In genomic region chr17:44192750-44193149, GRCh38 we compare ENCODE assay signal across 15 cellular contexts. TPM values are rescaled to one million over a fixed set of nuclear protein-coding genes. Genes with fewer than 3 reads are reported as not detected.
DNase-seq lines count a peak whose midpoint lies in the region; ATAC-seq and TF ChIP-seq lines count a peak whose summit lies in the region.
"Had no signal": no experiment of that assay in that cellular context is flagged by ENCODE, and none has a peak within 500 bp of the region (broad histone marks: within the 10 kb centered on the region; RNA-seq: fewer than 3 reads in every experiment).

No MANE protein-coding gene starts in this region.

- TF ChIP-seq EP300 in suprapubic skin (IDR thresholded peaks at IDR 0.05), result no peak

- no peak for DNase-seq in activated CD4-positive, alpha-beta memory T cell treated with anti-CD3 and anti-CD28 coated beads for 36 hours
- DNase-seq in activated CD4-positive, alpha-beta memory T cell treated with anti-CD3 and anti-CD28 coated beads, Interleukin-2, amount 10 ng/mL, durations not matched to agents 7 days and 5 days, result no peak
- DNase-seq in activated CD8-positive, alpha-beta T cell treated with anti-CD3 and anti-CD28 coated beads for 36 hours, result no peak
- DNase-seq in mesothelial cell of epicardium (ENCODE audit: low spot score in 2 of 2, unreplicated experiment in 2 of 2) (no peak), suprapubic skin (ENCODE audit: low spot score in 2 of 2) (no peak), NCI-H510A treated with DMSO at 0.1 percent for 48 hours (lab: John Stamatoyannopoulos, UW) (no peak)
- no peak for DNase-seq in T-helper 2 cell treated with Interferon-gamma antibody and Interleukin-4, amounts not matched to agents 5 μg/mL and 100 μg/mL, for 36 hours (ENCODE audit: low spot score)
- no peak for DNase-seq in NK-92 treated with Interleukin-12 subunit alpha and Interleukin-12 subunit beta, amount 100 ng/mL, for 24 hours (lab: John Stamatoyannopoulos, UW)
- DNase-seq: adrenal gland, dermis blood vessel endothelial cell, NCI-H1105 treated with DMSO at 0.1 percent for 48 hours, NCI-H69 had no signal

- H3K4me3 Mint-ChIP-seq in activated CD4-positive, alpha-beta memory T cell treated with anti-CD3 and anti-CD28 coated beads for 36 hours, result no peak overlapping the region
- H3K4me3 Mint-ChIP-seq in activated CD4-positive, alpha-beta memory T cell treated with anti-CD3 and anti-CD28 coated beads, Interleukin-2, amount 10 ng/mL, durations not matched to agents 7 days and 5 days, result no peak overlapping the region
- no peak overlapping the region for H3K4me3 Mint-ChIP-seq in activated CD8-positive, alpha-beta T cell treated with anti-CD3 and anti-CD28 coated beads for 36 hours
- H3K4me3 Mint-ChIP-seq in mesothelial cell of epicardium, result no peak overlapping the region
- no peak overlapping the region for H3K4me3 Mint-ChIP-seq in T-helper 2 cell treated with Interferon-gamma antibody and Interleukin-4, amounts not matched to agents 5 μg/mL and 100 μg/mL, for 36 hours

- H3K4me3 ChIP-seq in suprapubic skin, result no peak overlapping the region
- H3K4me3 ChIP-seq: adrenal gland, right atrium auricular region had no signal

- no peaks in the 10 kb centered on the region for H3K9me3 ChIP-seq in suprapubic skin
- H3K9me3 ChIP-seq: adrenal gland, right atrium auricular region had no signal

- H3K27ac ChIP-seq in suprapubic skin, result peak overlapping the region; percentile 47
- H3K27ac ChIP-seq: adrenal gland, right atrium auricular region had no signal

- TF ChIP-seq CTCF in activated CD8-positive, alpha-beta T cell treated with anti-CD3 and anti-CD28 coated beads for 36 hours (IDR thresholded peaks at IDR 0.05), result no peak
- TF ChIP-seq CTCF in mesothelial cell of epicardium (IDR thresholded peaks at IDR 0.05; ENCODE audit: unreplicated experiment) (no peak), suprapubic skin (IDR thresholded peaks at IDR 0.05) (no peak)

- CTCF ChIA-PET in activated CD4-positive, alpha-beta memory T cell treated with anti-CD3 and anti-CD28 coated beads for 36 hours (lab: Charles Lee), result interaction anchor here (1.2 kb wide), 1 partner anchor 17 kb away, joined by 5 read pairs; no protein-coding TSS in a partner anchor
- CTCF ChIA-PET in activated CD4-positive, alpha-beta memory T cell treated with anti-CD3 and anti-CD28 coated beads, Interleukin-2, amount 10 ng/mL, durations not matched to agents 7 days and 5 days (lab: Charles Lee), result no interaction called here
- CTCF ChIA-PET in activated CD8-positive, alpha-beta T cell treated with anti-CD3 and anti-CD28 coated beads for 36 hours (lab: Charles Lee), result interaction anchor here (2.4 kb wide), 1 partner anchor 17 kb away, joined by 6 read pairs; no protein-coding TSS in a partner anchor

- H3K27me3 Mint-ChIP-seq in activated CD4-positive, alpha-beta memory T cell treated with anti-CD3 and anti-CD28 coated beads for 36 hours, result no peaks in the 10 kb centered on the region
- H3K27me3 Mint-ChIP-seq in activated CD4-positive, alpha-beta memory T cell treated with anti-CD3 and anti-CD28 coated beads, Interleukin-2, amount 10 ng/mL, durations not matched to agents 7 days and 5 days, result no peaks in the 10 kb centered on the region
- no peaks in the 10 kb centered on the region for H3K27me3 Mint-ChIP-seq in activated CD8-positive, alpha-beta T cell treated with anti-CD3 and anti-CD28 coated beads for 36 hours
- no peaks in the 10 kb centered on the region for H3K27me3 Mint-ChIP-seq in mesothelial cell of epicardium (ENCODE audit: low read depth)
- H3K27me3 Mint-ChIP-seq in T-helper 2 cell treated with Interferon-gamma antibody and Interleukin-4, amounts not matched to agents 5 μg/mL and 100 μg/mL, for 36 hours (ENCODE audit: low read depth), result no peaks in the 10 kb centered on the region

- no peak for ATAC-seq in activated CD8-positive, alpha-beta T cell treated with anti-CD3 and anti-CD28 coated beads for 36 hours
- ATAC-seq: Right ventricle myocardium inferior had no signal

- TF ChIP-seq POLR2A in suprapubic skin (IDR thresholded peaks at IDR 0.05), result no peak

- H3K4me1 ChIP-seq in suprapubic skin, result peaks cover 19% of the 10 kb centered on the region

- no peaks in the 10 kb centered on the region for H3K9me3 Mint-ChIP-seq in activated CD4-positive, alpha-beta memory T cell treated with anti-CD3 and anti-CD28 coated beads for 36 hours
- H3K9me3 Mint-ChIP-seq in activated CD4-positive, alpha-beta memory T cell treated with anti-CD3 and anti-CD28 coated beads, Interleukin-2, amount 10 ng/mL, durations not matched to agents 7 days and 5 days, result no peaks in the 10 kb centered on the region
- no peaks in the 10 kb centered on the region for H3K9me3 Mint-ChIP-seq in activated CD8-positive, alpha-beta T cell treated with anti-CD3 and anti-CD28 coated beads for 36 hours
- H3K9me3 Mint-ChIP-seq in mesothelial cell of epicardium, result no peaks in the 10 kb centered on the region
- H3K9me3 Mint-ChIP-seq in T-helper 2 cell treated with Interferon-gamma antibody and Interleukin-4, amounts not matched to agents 5 μg/mL and 100 μg/mL, for 36 hours, result no peaks in the 10 kb centered on the region

- POLR2A ChIA-PET in activated CD4-positive, alpha-beta memory T cell treated with anti-CD3 and anti-CD28 coated beads for 36 hours (lab: Charles Lee), result no interaction called here
- POLR2A ChIA-PET in activated CD4-positive, alpha-beta memory T cell treated with anti-CD3 and anti-CD28 coated beads, Interleukin-2, amount 10 ng/mL, durations not matched to agents 7 days and 5 days (lab: Charles Lee), result interaction anchor here (25.4 kb wide), 1 partner anchor 21 kb away, joined by 504 read pairs; the partner anchor contains the start of gene UBTF
- POLR2A ChIA-PET in activated CD8-positive, alpha-beta T cell treated with anti-CD3 and anti-CD28 coated beads for 36 hours (lab: Charles Lee), result interaction anchor here (0.6 to 2.1 kb wide), 7 partner anchors 11 to 310 kb away, joined by 3 to 7 read pairs (median 3); no protein-coding TSS in a partner anchor

- H3K4me1 Mint-ChIP-seq in activated CD4-positive, alpha-beta memory T cell treated with anti-CD3 and anti-CD28 coated beads for 36 hours (ENCODE audit: low read depth), result peaks cover 23% of the 10 kb centered on the region
- peaks cover 37% of the 10 kb centered on the region for H3K4me1 Mint-ChIP-seq in activated CD4-positive, alpha-beta memory T cell treated with anti-CD3 and anti-CD28 coated beads, Interleukin-2, amount 10 ng/mL, durations not matched to agents 7 days and 5 days
- peaks cover 20% of the 10 kb centered on the region for H3K4me1 Mint-ChIP-seq in activated CD8-positive, alpha-beta T cell treated with anti-CD3 and anti-CD28 coated beads for 36 hours (ENCODE audit: low read depth)
- peaks cover 26% of the 10 kb centered on the region for H3K4me1 Mint-ChIP-seq in mesothelial cell of epicardium
- peaks cover 18% of the 10 kb centered on the region for H3K4me1 Mint-ChIP-seq in T-helper 2 cell treated with Interferon-gamma antibody and Interleukin-4, amounts not matched to agents 5 μg/mL and 100 μg/mL, for 36 hours (ENCODE audit: low read depth)

- H3K36me3 Mint-ChIP-seq in activated CD4-positive, alpha-beta memory T cell treated with anti-CD3 and anti-CD28 coated beads for 36 hours, result peaks cover 31% of the 10 kb centered on the region
- H3K36me3 Mint-ChIP-seq in activated CD4-positive, alpha-beta memory T cell treated with anti-CD3 and anti-CD28 coated beads, Interleukin-2, amount 10 ng/mL, durations not matched to agents 7 days and 5 days (ENCODE audit: low read depth), result peaks cover 57% of the 10 kb centered on the region
- H3K36me3 Mint-ChIP-seq in activated CD8-positive, alpha-beta T cell treated with anti-CD3 and anti-CD28 coated beads for 36 hours (ENCODE audit: low read depth), result peaks cover 29% of the 10 kb centered on the region
- peaks cover 30% of the 10 kb centered on the region for H3K36me3 Mint-ChIP-seq in mesothelial cell of epicardium
- peaks cover 50% of the 10 kb centered on the region for H3K36me3 Mint-ChIP-seq in T-helper 2 cell treated with Interferon-gamma antibody and Interleukin-4, amounts not matched to agents 5 μg/mL and 100 μg/mL, for 36 hours (ENCODE audit: low read depth)

- 88% methylated on average over 5 of the region's 5 CpGs for WGBS in suprapubic skin

- no peaks in the 10 kb centered on the region for H3K27me3 ChIP-seq in suprapubic skin
- H3K27me3 ChIP-seq: adrenal gland, right atrium auricular region had no signal

- H3K36me3 ChIP-seq in suprapubic skin, result peaks cover 71% of the 10 kb centered on the region

- H3K27ac Mint-ChIP-seq in activated CD4-positive, alpha-beta memory T cell treated with anti-CD3 and anti-CD28 coated beads for 36 hours, result peak overlapping the region; percentile 30
- no peak overlapping the region for H3K27ac Mint-ChIP-seq in activated CD4-positive, alpha-beta memory T cell treated with anti-CD3 and anti-CD28 coated beads, Interleukin-2, amount 10 ng/mL, durations not matched to agents 7 days and 5 days
- peak overlapping the region; percentile 78 for H3K27ac Mint-ChIP-seq in activated CD8-positive, alpha-beta T cell treated with anti-CD3 and anti-CD28 coated beads for 36 hours
- H3K27ac Mint-ChIP-seq in mesothelial cell of epicardium, result peak overlapping the region; percentile 50
- H3K27ac Mint-ChIP-seq in T-helper 2 cell treated with Interferon-gamma antibody and Interleukin-4, amounts not matched to agents 5 μg/mL and 100 μg/mL, for 36 hours, result no peak overlapping the region

- intact Hi-C loops in activated CD4-positive, alpha-beta memory T cell treated with anti-CD3 and anti-CD28 coated beads for 36 hours (cut with micrococcal nuclease), result no loop called here
- intact Hi-C loops in activated CD8-positive, alpha-beta T cell treated with anti-CD3 and anti-CD28 coated beads for 36 hours (cut with micrococcal nuclease), result no loop called here

RNA-seq across cellular contexts. Expression of gene TMUB2, which starts 6.0 kb away (rescaled TPM):
- 10 to 100 TPM; 21.8 to 21.9 TPM for total RNA-seq in activated CD4-positive, alpha-beta memory T cell treated with anti-CD3 and anti-CD28 coated beads for 36 hours
- 10 to 100 TPM; 42.2 to 42.7 TPM for total RNA-seq in activated CD4-positive, alpha-beta memory T cell treated with anti-CD3 and anti-CD28 coated beads, Interleukin-2, amount 10 ng/mL, durations not matched to agents 7 days and 5 days
- 10 to 100 TPM; 17.5 TPM for total RNA-seq in activated CD8-positive, alpha-beta T cell treated with anti-CD3 and anti-CD28 coated beads for 36 hours
- 35.7 to 39.0 TPM (median 37.0 TPM) in 3 replicates for total RNA-seq in mesothelial cell of epicardium
- 10 to 100 TPM; 31.5 to 48.8 (median 36.1) TPM for total RNA-seq in suprapubic skin

RNA-seq across cellular contexts. Expression of gene ATXN7L3, which starts 6.9 kb away (rescaled TPM):
- total RNA-seq in activated CD4-positive, alpha-beta memory T cell treated with anti-CD3 and anti-CD28 coated beads for 36 hours, result 10 to 100 TPM; 63.4 to 69.7 TPM
- 100 to 1,000 TPM; 106 to 107 TPM for total RNA-seq in activated CD4-positive, alpha-beta memory T cell treated with anti-CD3 and anti-CD28 coated beads, Interleukin-2, amount 10 ng/mL, durations not matched to agents 7 days and 5 days
- 10 to 100 TPM; 58.1 to 62.3 TPM for total RNA-seq in activated CD8-positive, alpha-beta T cell treated with anti-CD3 and anti-CD28 coated beads for 36 hours
- total RNA-seq in mesothelial cell of epicardium (132 to 143 TPM (median 137 TPM) in 3 replicates), suprapubic skin (10 to 100 TPM; 44.1 to 75.0 (median 67.3) TPM)

RNA-seq across cellular contexts. Expression of gene ASB16, which starts 22.2 kb away (rescaled TPM):
- under 1 TPM in 1 of 2 experiments, not detected in 1; 0.19 TPM for total RNA-seq in activated CD4-positive, alpha-beta memory T cell treated with anti-CD3 and anti-CD28 coated beads for 36 hours
- total RNA-seq in activated CD4-positive, alpha-beta memory T cell treated with anti-CD3 and anti-CD28 coated beads, Interleukin-2, amount 10 ng/mL, durations not matched to agents 7 days and 5 days, result under 1 TPM in 1 of 2 experiments, not detected in 1; 0.38 TPM
- total RNA-seq in activated CD8-positive, alpha-beta T cell treated with anti-CD3 and anti-CD28 coated beads for 36 hours, result under 1 TPM; 0.18 to 0.27 TPM
- 0.14 to 0.16 TPM in 2 of 3 replicates, not detected in the other for total RNA-seq in mesothelial cell of epicardium
- not detected for total RNA-seq in suprapubic skin
- total RNA-seq: A172 had no signal

RNA-seq across cellular contexts. Expression of gene UBTF, which starts 26.7 kb away (rescaled TPM):
- total RNA-seq in activated CD4-positive, alpha-beta memory T cell treated with anti-CD3 and anti-CD28 coated beads for 36 hours, result 100 to 1,000 TPM; 112 to 118 TPM
- total RNA-seq in activated CD4-positive, alpha-beta memory T cell treated with anti-CD3 and anti-CD28 coated beads, Interleukin-2, amount 10 ng/mL, durations not matched to agents 7 days and 5 days, result 100 to 1,000 TPM; 107 to 110 TPM
- 100 to 1,000 TPM; 129 to 135 TPM for total RNA-seq in activated CD8-positive, alpha-beta T cell treated with anti-CD3 and anti-CD28 coated beads for 36 hours
- total RNA-seq in mesothelial cell of epicardium (113 to 120 TPM (median 119 TPM) in 3 replicates), suprapubic skin (100 to 1,000 TPM in 1 of 4 donors, 10 to 100 TPM in 3; 54.8 to 102 (median 71.8) TPM)

RNA-seq across cellular contexts. Expression of gene HROB, which starts 51.0 kb away (rescaled TPM):
- total RNA-seq in activated CD4-positive, alpha-beta memory T cell treated with anti-CD3 and anti-CD28 coated beads for 36 hours, result 10 to 100 TPM; 17.9 to 19.8 TPM
- total RNA-seq in activated CD4-positive, alpha-beta memory T cell treated with anti-CD3 and anti-CD28 coated beads, Interleukin-2, amount 10 ng/mL, durations not matched to agents 7 days and 5 days, result 10 to 100 TPM; 13.4 to 13.5 TPM
- 10 to 100 TPM; 16.8 to 17.9 TPM for total RNA-seq in activated CD8-positive, alpha-beta T cell treated with anti-CD3 and anti-CD28 coated beads for 36 hours
- total RNA-seq in mesothelial cell of epicardium, result 6.0 to 6.4 TPM (median 6.2 TPM) in 3 replicates
- 1 to 10 TPM; 1.6 to 3.7 (median 2.4) TPM for total RNA-seq in suprapubic skin

Comparison
In these comparisons a context has a peak if more than half of its experiments do, and no peak if none do; other contexts are left out.
1. H3K27ac Mint-ChIP-seq: peak in activated CD4-positive, alpha-beta memory T cell treated with anti-CD3 and anti-CD28 coated beads for 36 hours (single experiment), activated CD8-positive, alpha-beta T cell treated with anti-CD3 and anti-CD28 coated beads for 36 hours (single experiment) and mesothelial cell of epicardium (single experiment); none in activated CD4-positive, alpha-beta memory T cell treated with anti-CD3 and anti-CD28 coated beads, Interleukin-2, amount 10 ng/mL, durations not matched to agents 7 days and 5 days (single experiment) and T-helper 2 cell treated with Interferon-gamma antibody and Interleukin-4, amounts not matched to agents 5 μg/mL and 100 μg/mL, for 36 hours (single experiment).